ENCODE assay signal across 26 cellular contexts in the genomic region with DNA sequence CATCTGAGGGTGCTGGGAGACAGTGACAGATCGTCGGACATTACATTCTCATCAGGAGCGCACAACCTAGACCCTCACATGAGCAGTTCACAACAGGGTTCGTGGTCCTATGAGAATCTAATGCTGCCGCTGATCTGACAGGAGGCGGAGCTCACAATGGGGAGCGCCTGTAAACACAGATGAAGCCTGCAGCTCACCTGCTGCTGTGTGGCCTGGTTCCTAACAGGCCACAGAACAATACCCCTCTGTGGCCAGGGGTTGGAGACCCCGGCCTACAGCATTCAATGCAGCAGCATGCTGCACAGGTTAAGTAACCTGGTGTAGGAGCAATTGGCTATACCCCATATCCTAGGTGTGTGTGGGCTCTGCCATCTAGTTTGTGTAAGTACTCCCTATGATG. TPM values are rescaled to one million over a fixed set of nuclear protein-coding genes. Genes with fewer than 3 reads are reported as not detected.
"Had no signal": no experiment of that assay in that cellular context is flagged by ENCODE, and none has a peak within 500 bp of the region (broad histone marks: within the 10 kb centered on the region; RNA-seq: fewer than 3 reads in every experiment).

No MANE protein-coding gene starts in this region.

- DNase-seq: activated B cell treated with CpG ODN at 0.5 μM for 24 hours; activated CD4-positive, alpha-beta T cell treated with anti-CD3 and anti-CD28 coated beads, Interleukin-2, amount 50 U/mL, for 1 hour; activated CD8-positive, alpha-beta T cell treated with anti-CD3 and anti-CD28 coated beads for 36 hours; activated naive CD8-positive, alpha-beta T cell treated with anti-CD3 and anti-CD28 coated beads, Interleukin-2, amount 50 U/mL, for 24 hours; activated T-cell treated with anti-CD3 and anti-CD28 coated beads, Interleukin-2, amount 50 U/mL, for 4 hours; central memory CD4-positive, alpha-beta T cell; foreskin keratinocyte; heart right ventricle; ovary; sigmoid colon; small intestine; stimulated activated CD4-positive, alpha-beta T cell treated with anti-CD3 and anti-CD28 coated beads, Interleukin-4, amount 100 ng/mL, for 24 hours had no signal

- H3K4me1 Mint-ChIP-seq: activated naive CD4-positive, alpha-beta T cell treated with anti-CD3 and anti-CD28 coated beads, Interleukin-2, amount 50 U/mL, for 24 hours; stimulated activated effector memory CD8-positive, alpha-beta T cell treated with anti-CD3 and anti-CD28 coated beads, Interleukin-12 subunit alpha, Interleukin-12 subunit beta, amount 100 ng/mL, for 72 hours had no signal

- FAIRE-seq: small intestine had no signal

- H3K9me3 Mint-ChIP-seq: activated B cell treated with CpG ODN at 0.5 μM for 24 hours; activated CD8-positive, alpha-beta T cell treated with anti-CD3 and anti-CD28 coated beads for 36 hours; activated naive CD4-positive, alpha-beta T cell treated with anti-CD3 and anti-CD28 coated beads, Interleukin-2, amount 50 U/mL, for 24 hours; activated naive CD8-positive, alpha-beta T cell treated with anti-CD3 and anti-CD28 coated beads, Interleukin-2, amount 50 U/mL, for 24 hours; activated T-cell treated with anti-CD3 and anti-CD28 coated beads, Interleukin-2, amount 50 U/mL, for 4 hours; activated T-helper 2 cell treated with anti-CD3 and anti-CD28 coated beads, Interferon-gamma antibody, Interleukin-2, Interleukin-4, amounts not matched to agents 10 μg/mL and 5 μg/mL and 100 μg/mL, durations not matched to agents 14 hours and 24 hours and 36 hours; stimulated activated effector memory CD8-positive, alpha-beta T cell treated with anti-CD3 and anti-CD28 coated beads, Interleukin-12 subunit alpha, Interleukin-12 subunit beta, amount 100 ng/mL, for 72 hours; stimulated activated naive CD8-positive, alpha-beta T cell treated with anti-CD3 and anti-CD28 coated beads, Interleukin-15, Interleukin-2, amounts not matched to agents 100 ng/mL and 50 ng/mL, for 24 hours; type B pancreatic cell had no signal

- ATAC-seq: activated naive CD8-positive, alpha-beta T cell treated with anti-CD3 and anti-CD28 coated beads, Interleukin-2, amount 50 U/mL, for 24 hours had no signal

- H3K27ac Mint-ChIP-seq: activated B cell treated with CpG ODN at 0.5 μM for 24 hours; activated T-helper 2 cell treated with anti-CD3 and anti-CD28 coated beads, Interferon-gamma antibody, Interleukin-2, Interleukin-4, amounts not matched to agents 10 μg/mL and 5 μg/mL and 100 μg/mL, durations not matched to agents 14 hours and 24 hours and 36 hours; progenitor cell of endocrine pancreas; type B pancreatic cell had no signal

- H3K4me3 Mint-ChIP-seq: activated CD8-positive, alpha-beta T cell treated with anti-CD3 and anti-CD28 coated beads for 36 hours; activated naive CD4-positive, alpha-beta T cell treated with anti-CD3 and anti-CD28 coated beads, Interleukin-2, amount 50 U/mL, for 24 hours; activated T-cell treated with anti-CD3 and anti-CD28 coated beads, Interleukin-2, amount 50 U/mL, for 4 hours; nephron; stimulated activated effector memory CD8-positive, alpha-beta T cell treated with anti-CD3 and anti-CD28 coated beads, Interleukin-12 subunit alpha, Interleukin-12 subunit beta, amount 100 ng/mL, for 72 hours; stimulated activated naive CD8-positive, alpha-beta T cell treated with anti-CD3 and anti-CD28 coated beads, Interleukin-15, Interleukin-2, amounts not matched to agents 100 ng/mL and 50 ng/mL, for 24 hours; type B pancreatic cell had no signal

- H3K27me3 ChIP-seq: ovary, vagina had no signal

- H3K4me1 ChIP-seq: foreskin keratinocyte, vagina had no signal

- H3K9me3 ChIP-seq: esophagus muscularis mucosa, heart right ventricle, ovary, thoracic aorta, vagina had no signal

- H3K36me3 Mint-ChIP-seq: activated naive CD4-positive, alpha-beta T cell treated with anti-CD3 and anti-CD28 coated beads, Interleukin-2, amount 50 U/mL, for 24 hours; type B pancreatic cell had no signal

- H3K27ac ChIP-seq: esophagus muscularis mucosa, foreskin keratinocyte, heart right ventricle, ovary, sigmoid colon, thoracic aorta, vagina had no signal

- H3K4me3 ChIP-seq: heart right ventricle, ovary, sigmoid colon, vagina had no signal

- H3K36me3 ChIP-seq: esophagus muscularis mucosa, heart right ventricle, ovary, sigmoid colon, thoracic aorta, vagina had no signal

RNA-seq across cellular contexts. Expression of a gene that starts 19.5 kb away (rescaled TPM):
- total RNA-seq: activated B cell treated with CpG ODN at 0.5 μM for 24 hours; activated CD8-positive, alpha-beta T cell treated with anti-CD3 and anti-CD28 coated beads for 36 hours; activated T-cell treated with anti-CD3 and anti-CD28 coated beads, Interleukin-2, amount 50 U/mL, for 4 hours; activated T-helper 2 cell treated with anti-CD3 and anti-CD28 coated beads, Interferon-gamma antibody, Interleukin-2, Interleukin-4, amounts not matched to agents 10 μg/mL and 5 μg/mL and 100 μg/mL, durations not matched to agents 14 hours and 24 hours and 36 hours; esophagus muscularis mucosa; foreskin keratinocyte; heart right ventricle; kidney epithelial cell; lower leg skin; ovary; progenitor cell of endocrine pancreas; renal cortical epithelial cell; subcutaneous adipose tissue; thoracic aorta; vagina had no signal
- polyA plus RNA-seq: foreskin keratinocyte, heart right ventricle, ovary, sigmoid colon, small intestine had no signal
